Comparison of ENCODE assay signal across 15 cellular contexts in the genomic region with DNA sequence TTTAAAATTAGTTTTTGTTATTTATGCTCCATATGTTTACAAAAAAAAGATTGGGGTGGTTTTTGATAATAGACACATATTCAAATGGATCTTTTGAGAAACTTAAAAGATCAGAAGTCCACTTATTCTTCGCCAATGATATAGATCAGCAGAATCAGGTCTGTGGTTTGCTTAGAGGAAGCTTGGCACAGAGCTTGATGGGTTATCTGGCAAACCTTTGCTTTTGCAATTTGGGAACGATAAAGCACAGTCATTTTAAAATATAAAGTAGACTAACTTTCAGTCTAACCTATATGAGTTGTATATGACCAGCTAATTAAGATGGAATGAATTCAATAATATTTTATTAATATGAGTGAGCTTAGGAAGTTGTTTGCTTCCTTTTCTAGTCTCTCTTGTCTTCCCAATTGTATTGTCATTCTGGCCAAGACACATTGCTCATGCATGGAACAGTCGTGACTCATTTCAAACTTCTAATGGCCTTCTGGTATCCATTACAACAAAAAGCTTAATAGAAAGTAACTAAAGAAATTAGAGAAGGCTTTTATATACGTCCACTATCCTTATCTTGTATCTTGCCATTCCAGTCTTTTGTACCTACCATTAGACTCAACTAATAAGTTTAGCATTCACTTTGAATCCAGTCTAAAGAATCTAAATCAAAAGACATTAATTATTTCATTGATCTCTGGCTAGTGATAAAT.
DNase-seq lines count a peak whose midpoint lies in the region; TF ChIP-seq lines count a peak whose summit lies in the region.
"Had no signal": no experiment of that assay in that cellular context is flagged by ENCODE, and none has a peak within 500 bp of the region (broad histone marks: within the 10 kb centered on the region; RNA-seq: fewer than 3 reads in every experiment).

No MANE protein-coding gene starts in this region.

- no peaks in the 10 kb centered on the region for H3F3A ChIP-seq in Loucy (ENCODE audit: low read depth)

- 50 to 52% methylated on average over 4 of the region's 4 CpGs for WGBS in esophagus squamous epithelium, 2 donors

- H4K20me1 ChIP-seq in Loucy (ENCODE audit: insufficient read depth, low read length, poor library complexity, severe bottlenecking), result no peaks in the 10 kb centered on the region

- no peaks in the 10 kb centered on the region for H3K36me3 ChIP-seq in Loucy (ENCODE audit: insufficient read depth, low read length)
- no peaks in the 10 kb centered on the region for H3K36me3 ChIP-seq in kidney epithelial cell (ENCODE audit: control insufficient read depth, insufficient read depth, low read length)
- H3K36me3 ChIP-seq in esophagus squamous epithelium, result no peaks in the 10 kb centered on the region
- H3K36me3 ChIP-seq: stomach had no signal

- peak overlapping the region; percentile 44 for H3K4me2 ChIP-seq in Loucy (ENCODE audit: low read depth, low read length, poor library complexity, severe bottlenecking)

- H3K9me3 ChIP-seq in Loucy (ENCODE audit: insufficient read depth, low read depth, low read length), result no peaks in the 10 kb centered on the region
- H3K9me3 ChIP-seq in esophagus squamous epithelium, result no peaks in the 10 kb centered on the region
- H3K9me3 ChIP-seq: stomach had no signal

- in situ Hi-C loops in astrocyte of the spinal cord (cut with HindIII; ENCODE audit: low sequenced_read_pairs), result no loop called here

- H3K4me3 ChIP-seq in Loucy (ENCODE audit: low read length, poor library complexity, severe bottlenecking) (peak overlapping the region; percentile 29), astrocyte of the spinal cord (ENCODE audit: low read depth, low read length) (no peak overlapping the region), kidney epithelial cell (ENCODE audit: low read depth, low read length) (no peak overlapping the region), esophagus squamous epithelium (no peak overlapping the region)
- H3K4me3 ChIP-seq: skin epidermis, stomach had no signal

- no peak for TF ChIP-seq POLR2A in esophagus squamous epithelium (IDR thresholded peaks at IDR 0.05)
- no peak for TF ChIP-seq POLR2A in erythroblast (IDR thresholded peaks at IDR 0.05; ENCODE audit: low read length)

- DNase-seq in AG20443 (ENCODE audit: low spot score) (peak; percentile 55), astrocyte of the spinal cord (ENCODE audit: low read depth, low spot score) (peak; percentile 74), kidney epithelial cell (ENCODE audit: low read depth) (peak; percentile 16), esophagus squamous epithelium (lab: John Stamatoyannopoulos, UW) (no peak), caudate nucleus (lab: John Stamatoyannopoulos, UW) (no peak), erythroblast (lab: John Stamatoyannopoulos, UW) (no peak), RKO (ENCODE audit: low spot score) (no peak)
- DNase-seq: activated CD4-positive, alpha-beta T cell treated with anti-CD3 and anti-CD28 coated beads for 1 hour; KBM-7; NCI-H1694; NCI-H510A; stomach had no signal

- H3K79me2 ChIP-seq in Loucy (ENCODE audit: insufficient read depth, low read length), result no peaks in the 10 kb centered on the region

- no peak overlapping the region for H3K27ac ChIP-seq in esophagus squamous epithelium
- H3K27ac ChIP-seq in caudate nucleus (ENCODE audit: low read depth, low read length), result no peak overlapping the region
- H3K27ac ChIP-seq: foreskin keratinocyte, skin epidermis, stomach had no signal

- TF ChIP-seq CTCF in Loucy (conservative IDR thresholded peaks at IDR 0.05; ENCODE audit: low read length) (no peak), astrocyte of the spinal cord (IDR thresholded peaks at IDR 0.05; ENCODE audit: low read depth, low read length) (no peak), kidney epithelial cell (IDR thresholded peaks at IDR 0.05; ENCODE audit: insufficient read depth, low read length, poor library complexity, severe bottlenecking) (no peak), esophagus squamous epithelium (IDR thresholded peaks at IDR 0.05) (no peak)

- intact Hi-C loops in esophagus squamous epithelium (cut with DNase I), result no loop called here

- H2AFZ ChIP-seq in Loucy (ENCODE audit: low read length), result no peak overlapping the region

- H3K4me1 ChIP-seq in Loucy (ENCODE audit: insufficient read depth, low read length, poor library complexity, severe bottlenecking) (peaks cover 53% of the 10 kb centered on the region), esophagus squamous epithelium (peaks cover 0 to 4% (median 0%) of the 10 kb centered on the region in 3 donors)
- H3K4me1 ChIP-seq: foreskin keratinocyte, stomach had no signal

- no peaks in the 10 kb centered on the region for H3K9me2 ChIP-seq in Loucy (replicated peaks; ENCODE audit: low read depth, low read length)

- no peak overlapping the region for H3K9ac ChIP-seq in Loucy (ENCODE audit: low read depth, low read length, poor library complexity, severe bottlenecking)

- H3K27me3 ChIP-seq in Loucy (ENCODE audit: insufficient read depth, low read length, poor library complexity, severe bottlenecking), result no peaks in the 10 kb centered on the region
- no peaks in the 10 kb centered on the region for H3K27me3 ChIP-seq in kidney epithelial cell (ENCODE audit: control insufficient read depth, insufficient read depth, low read length)
- H3K27me3 ChIP-seq in esophagus squamous epithelium, result no peaks in the 10 kb centered on the region
- H3K27me3 ChIP-seq: foreskin keratinocyte, stomach had no signal

Comparison
In these comparisons a context has a peak if more than half of its experiments do, and no peak if none do; other contexts are left out.
1. DNase-seq: peak in AG20443 (single experiment), astrocyte of the spinal cord (single experiment) and kidney epithelial cell (single experiment); none in esophagus squamous epithelium (single experiment), caudate nucleus (0 of 61), erythroblast (0 of 2) and RKO (single experiment).